ENCODE assay signal across 10 cellular contexts in genomic region chr7:17408245-17408903, GRCh38.
DNase-seq lines count a peak whose midpoint lies in the region; ATAC-seq and TF ChIP-seq lines count a peak whose summit lies in the region.
"Had no signal": no experiment of that assay in that cellular context is flagged by ENCODE, and none has a peak within 500 bp of the region (broad histone marks: within the 10 kb centered on the region; RNA-seq: fewer than 3 reads in every experiment).

No MANE protein-coding gene starts in this region.

- H3K4me3 Mint-ChIP-seq in activated T-helper 2 cell treated with anti-CD3 and anti-CD28 coated beads, Interferon-gamma antibody, Interleukin-2, Interleukin-4, amounts not matched to agents 10 μg/mL and 5 μg/mL and 100 μg/mL, durations not matched to agents 14 hours and 24 hours and 36 hours (ENCODE audit: low read depth) = no peak overlapping the region
- H3K4me3 Mint-ChIP-seq: nephron had no signal

- peak; percentile 92 for DNase-seq in EH (ENCODE audit: low read depth)
- peak; percentile 91 for DNase-seq in PC-3
- DNase-seq in epithelial cell of esophagus (ENCODE audit: low read depth) = peak; percentile 94
- DNase-seq in osteoblast (ENCODE audit: insufficient read length, low spot score, missing footprints) = peak; percentile 1
- DNase-seq in activated T-helper 2 cell treated with anti-CD3 and anti-CD28 coated beads, Interferon-gamma antibody, Interleukin-2, Interleukin-4, amounts not matched to agents 10 μg/mL and 5 μg/mL and 100 μg/mL, durations not matched to agents 14 hours and 24 hours and 36 hours (ENCODE audit: low spot score) = no peak
- no peak for DNase-seq in NCI-H524 treated with DMSO at 0.1 percent for 48 hours (lab: John Stamatoyannopoulos, UW)
- DNase-seq: activated T-cell treated with anti-CD3 and anti-CD28 coated beads, Interleukin-2, amount 50 U/mL, for 48 hours had no signal

- POLR2A ChIA-PET in PC-3 (lab: Charles Lee; ENCODE audit: unreplicated experiment) = no interaction called here

- H3K9me3 ChIP-seq in PC-3 (ENCODE audit: low read length) (no peaks in the 10 kb centered on the region), osteoblast (ENCODE audit: low read depth, low read length) (no peaks in the 10 kb centered on the region)

- no peaks in the 10 kb centered on the region for H3K36me3 Mint-ChIP-seq in activated T-helper 2 cell treated with anti-CD3 and anti-CD28 coated beads, Interferon-gamma antibody, Interleukin-2, Interleukin-4, amounts not matched to agents 10 μg/mL and 5 μg/mL and 100 μg/mL, durations not matched to agents 14 hours and 24 hours and 36 hours (ENCODE audit: low read depth)

- CTCF ChIA-PET in PC-3 (lab: Charles Lee) = no interaction called here

- H3K27ac ChIP-seq in PC-3 (ENCODE audit: low read length) = peak overlapping the region; percentile 68
- peak overlapping the region; percentile 94 for H3K27ac ChIP-seq in osteoblast (ENCODE audit: low read depth, low read length)

- no peaks in the 10 kb centered on the region for H3K36me3 ChIP-seq in PC-3 (ENCODE audit: low read depth, low read length)
- no peaks in the 10 kb centered on the region for H3K36me3 ChIP-seq in osteoblast (ENCODE audit: insufficient read depth, low read length)

- BruUV-seq in PC-3 (replicated peaks; lab: Mats Ljungman, UMichigan) = no TSS peak

- H3K4me2 ChIP-seq in PC-3 (ENCODE audit: low read length) (peak overlapping the region; percentile 45), osteoblast (ENCODE audit: insufficient read depth, low read length) (peak overlapping the region; percentile 19)

- no peaks in the 10 kb centered on the region for H3K27me3 ChIP-seq in PC-3 (ENCODE audit: low read length)
- no peaks in the 10 kb centered on the region for H3K27me3 ChIP-seq in osteoblast (ENCODE audit: insufficient read depth, low read length)

- intact Hi-C loops in PC-3 (cut with micrococcal nuclease) = loop anchor here (1.0 to 2.0 kb wide), 2 partner anchors 38 to 151 kb away; no protein-coding TSS in a partner anchor
- intact Hi-C loops in activated T-helper 2 cell treated with anti-CD3 and anti-CD28 coated beads, Interferon-gamma antibody, Interleukin-2, Interleukin-4, amounts not matched to agents 10 μg/mL and 5 μg/mL and 100 μg/mL, durations not matched to agents 14 hours and 24 hours and 36 hours (cut with micrococcal nuclease) = no loop called here

- H3K4me1 Mint-ChIP-seq in activated T-helper 2 cell treated with anti-CD3 and anti-CD28 coated beads, Interferon-gamma antibody, Interleukin-2, Interleukin-4, amounts not matched to agents 10 μg/mL and 5 μg/mL and 100 μg/mL, durations not matched to agents 14 hours and 24 hours and 36 hours (ENCODE audit: low read depth) = peaks cover 10% of the 10 kb centered on the region
- H3K4me1 Mint-ChIP-seq: nephron had no signal

- no peaks in the 10 kb centered on the region for H4K20me1 ChIP-seq in PC-3 (ENCODE audit: low read length)
- H4K20me1 ChIP-seq in osteoblast (ENCODE audit: insufficient read depth, low read length) = no peaks in the 10 kb centered on the region

- H2AFZ ChIP-seq in PC-3 (ENCODE audit: low read length) = no peak overlapping the region
- H2AFZ ChIP-seq in osteoblast (ENCODE audit: low read length) = no peak overlapping the region

- H3F3A ChIP-seq in PC-3 (ENCODE audit: low read length, unreplicated experiment) = peaks cover 3% of the 10 kb centered on the region

- H3K9me3 Mint-ChIP-seq in activated T-helper 2 cell treated with anti-CD3 and anti-CD28 coated beads, Interferon-gamma antibody, Interleukin-2, Interleukin-4, amounts not matched to agents 10 μg/mL and 5 μg/mL and 100 μg/mL, durations not matched to agents 14 hours and 24 hours and 36 hours = no peaks in the 10 kb centered on the region
- H3K9me3 Mint-ChIP-seq: nephron had no signal

- H3K79me2 ChIP-seq in PC-3 (ENCODE audit: low read length) = no peaks in the 10 kb centered on the region
- no peaks in the 10 kb centered on the region for H3K79me2 ChIP-seq in osteoblast (ENCODE audit: insufficient read depth, low read length)

- ATAC-seq in PC-3 (peak; percentile 92), GM19395 (IDR thresholded peaks at IDR 0.05; ENCODE audit: unreplicated experiment) (no peak), GM19328 (IDR thresholded peaks at IDR 0.05; ENCODE audit: unreplicated experiment) (no peak)

- peak overlapping the region; percentile 17 for H3K9ac ChIP-seq in PC-3 (ENCODE audit: low read length)

- H3K4me3 ChIP-seq in PC-3 (ENCODE audit: low read length) = no peak overlapping the region
- H3K4me3 ChIP-seq in epithelial cell of esophagus (ENCODE audit: low read length) = no peak overlapping the region
- H3K4me3 ChIP-seq in osteoblast (ENCODE audit: insufficient read depth, low read length) = no peak overlapping the region

- peaks cover 50% of the 10 kb centered on the region for H3K4me1 ChIP-seq in PC-3 (ENCODE audit: insufficient read depth, low read length)
- H3K4me1 ChIP-seq in osteoblast (ENCODE audit: insufficient read depth, low read length) = peaks cover 38% of the 10 kb centered on the region

- no peaks in the 10 kb centered on the region for H3K9me2 ChIP-seq in PC-3 (replicated peaks; ENCODE audit: low read length)

- TF ChIP-seq CTCF in PC-3 (conservative IDR thresholded peaks at IDR 0.05; ENCODE audit: low read depth, low read length) = no peak
- TF ChIP-seq CTCF in epithelial cell of esophagus (IDR thresholded peaks at IDR 0.05; ENCODE audit: insufficient read depth, low read depth, low read length, missing control alignments) = no peak
- TF ChIP-seq CTCF in osteoblast (IDR thresholded peaks at IDR 0.05; ENCODE audit: extremely low read depth, low read depth, low read length) = no peak

- no peak overlapping the region for H3K27ac Mint-ChIP-seq in activated T-helper 2 cell treated with anti-CD3 and anti-CD28 coated beads, Interferon-gamma antibody, Interleukin-2, Interleukin-4, amounts not matched to agents 10 μg/mL and 5 μg/mL and 100 μg/mL, durations not matched to agents 14 hours and 24 hours and 36 hours
- H3K27ac Mint-ChIP-seq: nephron had no signal

- H3K27me3 Mint-ChIP-seq in activated T-helper 2 cell treated with anti-CD3 and anti-CD28 coated beads, Interferon-gamma antibody, Interleukin-2, Interleukin-4, amounts not matched to agents 10 μg/mL and 5 μg/mL and 100 μg/mL, durations not matched to agents 14 hours and 24 hours and 36 hours (ENCODE audit: low read depth) = peaks cover 12% of the 10 kb centered on the region

Comparison
In these comparisons a context has a peak if more than half of its experiments do, and no peak if none do; other contexts are left out.
1. DNase-seq: peak in EH (single experiment), PC-3 (single experiment), epithelial cell of esophagus (single experiment) and osteoblast (single experiment); none in activated T-helper 2 cell treated with anti-CD3 and anti-CD28 coated beads, Interferon-gamma antibody, Interleukin-2, Interleukin-4, amounts not matched to agents 10 μg/mL and 5 μg/mL and 100 μg/mL, durations not matched to agents 14 hours and 24 hours and 36 hours (single experiment) and NCI-H524 treated with DMSO at 0.1 percent for 48 hours (single experiment).